23 cellular contexts compared by ENCODE assay signal in the genomic region with DNA sequence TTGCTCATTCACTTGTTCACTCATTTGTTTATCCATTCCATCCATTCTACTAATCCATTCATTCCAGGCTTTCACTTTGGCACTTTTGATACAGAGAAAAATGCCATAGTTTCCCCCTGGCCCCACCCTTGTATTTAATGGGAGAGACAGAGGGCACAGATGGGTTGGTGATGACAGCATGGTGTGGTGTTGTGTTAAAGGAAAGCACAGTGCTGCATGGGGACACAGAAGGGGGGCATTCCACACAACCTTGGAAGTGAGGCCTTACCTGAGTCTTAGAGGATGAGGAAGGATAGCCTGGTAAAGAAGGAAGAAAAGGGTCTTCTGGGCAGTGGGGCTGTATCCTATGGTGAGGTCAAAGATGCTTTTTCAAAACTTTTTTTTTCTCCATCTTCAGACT.
"Had no signal": no experiment of that assay in that cellular context is flagged by ENCODE, and none has a peak within 500 bp of the region (broad histone marks: within the 10 kb centered on the region; RNA-seq: fewer than 3 reads in every experiment).

No MANE protein-coding gene starts in this region.

- H3K4me1 Mint-ChIP-seq: endodermal cell, mesothelial cell of epicardium had no signal

- H3K4me3 Mint-ChIP-seq: dendritic cell treated with granulocyte-macrophage colony-stimulating factor and Interleukin-4, amounts not matched to agents 40 ng/mL and 50 ng/mL, for 4 days; effector memory CD8-positive, alpha-beta T cell; endodermal cell; mesothelial cell of epicardium had no signal

- H3K27me3 Mint-ChIP-seq: dendritic cell treated with granulocyte-macrophage colony-stimulating factor and Interleukin-4, amounts not matched to agents 40 ng/mL and 50 ng/mL, for 4 days had no signal

- ATAC-seq: effector memory CD8-positive, alpha-beta T cell; esophagus mucosa; gastrocnemius medialis; heart right ventricle; left cardiac atrium; left lung; left ventricle myocardium superior; lower lobe of right lung; mucosa of descending colon had no signal

- DNase-seq: colonic mucosa; cortex of kidney; effector CD8-positive, alpha-beta T cell; effector memory CD8-positive, alpha-beta T cell; endodermal cell; erythroblast; esophagus squamous epithelium; foreskin fibroblast; foreskin melanocyte; gastrocnemius medialis; glutamatergic neuron; head of caudate nucleus; heart right ventricle; hippocampal formation; left cardiac atrium; left lung; left ventricle myocardium superior; lower lobe of right lung; mesenchymal stem cell; mucosa of descending colon had no signal

- H3K9me3 Mint-ChIP-seq: dendritic cell treated with granulocyte-macrophage colony-stimulating factor and Interleukin-4, amounts not matched to agents 40 ng/mL and 50 ng/mL, for 4 days; effector memory CD8-positive, alpha-beta T cell; endodermal cell; mesothelial cell of epicardium had no signal

- H3K36me3 Mint-ChIP-seq: mesothelial cell of epicardium had no signal

- H3K27ac Mint-ChIP-seq: dendritic cell treated with granulocyte-macrophage colony-stimulating factor and Interleukin-4, amounts not matched to agents 40 ng/mL and 50 ng/mL, for 4 days; effector memory CD8-positive, alpha-beta T cell; endodermal cell; mesothelial cell of epicardium had no signal
